Comparison of ENCODE assay signal across 1 cellular context in the genomic region with DNA sequence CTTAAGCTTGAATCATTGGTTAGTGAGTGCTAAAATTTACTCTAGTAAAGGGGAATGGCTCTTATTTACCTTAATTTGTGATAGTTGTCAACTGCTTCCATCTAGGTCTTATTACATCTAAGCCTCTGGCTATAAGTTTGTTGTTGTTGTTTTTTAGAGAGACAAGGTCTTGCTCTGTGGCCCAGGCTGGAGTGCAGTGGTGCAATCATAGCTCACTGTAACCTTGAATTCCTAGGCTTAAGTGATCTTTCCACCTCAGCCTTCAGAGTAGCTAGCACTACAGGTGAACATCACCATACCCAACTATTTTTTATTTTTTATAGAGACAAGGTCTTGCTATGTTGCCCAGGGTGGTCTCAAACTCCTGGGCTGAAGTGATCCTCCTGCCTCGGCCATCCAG.
TF ChIP-seq lines count a peak whose summit lies in the region.

No MANE protein-coding gene starts in this region.

TF ChIP-seq in HepG2, 621 proteins besides CTCF, POLR2A, EP300 and RAD21:
- TF ChIP-seq ZNF569 (CRISPR knock-in tag; IDR thresholded peaks at IDR 0.05; ENCODE audit: borderline replicate concordance) (no peak), GLI4 (CRISPR knock-in tag; IDR thresholded peaks at IDR 0.05; ENCODE audit: borderline replicate concordance) (no peak), SP140L (CRISPR knock-in tag; IDR thresholded peaks at IDR 0.05; ENCODE audit: borderline replicate concordance) (no peak), ZNF747 (CRISPR knock-in tag; IDR thresholded peaks at IDR 0.05; ENCODE audit: borderline replicate concordance) (no peak), SMYD3 (CRISPR knock-in tag; IDR thresholded peaks at IDR 0.05) (no peak), MZF1 (CRISPR knock-in tag; IDR thresholded peaks at IDR 0.05; ENCODE audit: borderline replicate concordance) (no peak), MAZ (IDR thresholded peaks at IDR 0.05; ENCODE audit: borderline replicate concordance, low read depth, low read length) (no peak), MAZ (CRISPR knock-in tag; IDR thresholded peaks at IDR 0.05; ENCODE audit: low read depth) (0 out of 2 replicates have a peak, but pooled peaks have one; percentile 9), ATAD3A (CRISPR knock-in tag; IDR thresholded peaks at IDR 0.05) (no peak), ZNF3 (CRISPR knock-in tag; IDR thresholded peaks at IDR 0.05) (peak; percentile 83; the same call in 1 of the 2 replicates), GATAD2A (CRISPR knock-in tag; IDR thresholded peaks at IDR 0.05) (0 out of 2 replicates have a peak, but pooled peaks have one; percentile 36), SP2 (CRISPR knock-in tag; IDR thresholded peaks at IDR 0.05) (no peak), GTF2F1 (IDR thresholded peaks at IDR 0.05; ENCODE audit: low read length) (no peak), ISX (CRISPR knock-in tag; conservative IDR thresholded peaks at IDR 0.05) (no peak), SALL1 (CRISPR knock-in tag; IDR thresholded peaks at IDR 0.05) (peak; percentile 23; the same call in 1 of the 2 replicates), ZNF205 (CRISPR knock-in tag; IDR thresholded peaks at IDR 0.05) (no peak), TEAD3 (CRISPR knock-in tag; optimal IDR thresholded peaks at IDR 0.05; ENCODE audit: borderline replicate concordance) (peak; percentile 34), ZNF20 (CRISPR knock-in tag; IDR thresholded peaks at IDR 0.05) (no peak), FOXK1 (CRISPR knock-in tag; IDR thresholded peaks at IDR 0.05; ENCODE audit: borderline replicate concordance, low read depth) (peak; percentile 41; the same call in 1 of the 2 replicates), CEBPG (CRISPR knock-in tag; IDR thresholded peaks at IDR 0.05) (0 out of 2 replicates have a peak, but pooled peaks have one; percentile 32), HNRNPL (IDR thresholded peaks at IDR 0.05; ENCODE audit: low read depth, low read length) (no peak), PAX8 (CRISPR knock-in tag; IDR thresholded peaks at IDR 0.05; ENCODE audit: borderline replicate concordance) (no peak), CEBPB (IDR thresholded peaks at IDR 0.05; ENCODE audit: borderline replicate concordance, low read depth, low read length) (peak; percentile 43; the same call in 1 of the 2 replicates), SOX5 (CRISPR knock-in tag; IDR thresholded peaks at IDR 0.05; ENCODE audit: borderline replicate concordance) (no peak), MAFG (CRISPR knock-in tag; IDR thresholded peaks at IDR 0.05) (no peak), PHB2 (IDR thresholded peaks at IDR 0.05; ENCODE audit: partially characterized antibody) (no peak), ZNF776 (CRISPR knock-in tag; IDR thresholded peaks at IDR 0.05) (no peak), ZNF256 (CRISPR knock-in tag; conservative IDR thresholded peaks at IDR 0.05) (no peak), ZNF614 (CRISPR knock-in tag; IDR thresholded peaks at IDR 0.05; ENCODE audit: borderline replicate concordance) (no peak), NFIB (CRISPR knock-in tag; IDR thresholded peaks at IDR 0.05; ENCODE audit: borderline replicate concordance) (no peak), ZNF121 (CRISPR knock-in tag; IDR thresholded peaks at IDR 0.05) (peak; percentile 94), ZNF136 (CRISPR knock-in tag; IDR thresholded peaks at IDR 0.05; ENCODE audit: low read depth) (no peak), CREB1 (IDR thresholded peaks at IDR 0.05) (no peak), CREB1 (CRISPR knock-in tag; IDR thresholded peaks at IDR 0.05) (0 out of 2 replicates have a peak, but pooled peaks have one; percentile 2), KDM5A (IDR thresholded peaks at IDR 0.05; ENCODE audit: borderline replicate concordance, low read length) (no peak), HNF4A (CRISPR knock-in tag; IDR thresholded peaks at IDR 0.05) (peak; percentile 52)
- TF ChIP-seq, protein P1, sequence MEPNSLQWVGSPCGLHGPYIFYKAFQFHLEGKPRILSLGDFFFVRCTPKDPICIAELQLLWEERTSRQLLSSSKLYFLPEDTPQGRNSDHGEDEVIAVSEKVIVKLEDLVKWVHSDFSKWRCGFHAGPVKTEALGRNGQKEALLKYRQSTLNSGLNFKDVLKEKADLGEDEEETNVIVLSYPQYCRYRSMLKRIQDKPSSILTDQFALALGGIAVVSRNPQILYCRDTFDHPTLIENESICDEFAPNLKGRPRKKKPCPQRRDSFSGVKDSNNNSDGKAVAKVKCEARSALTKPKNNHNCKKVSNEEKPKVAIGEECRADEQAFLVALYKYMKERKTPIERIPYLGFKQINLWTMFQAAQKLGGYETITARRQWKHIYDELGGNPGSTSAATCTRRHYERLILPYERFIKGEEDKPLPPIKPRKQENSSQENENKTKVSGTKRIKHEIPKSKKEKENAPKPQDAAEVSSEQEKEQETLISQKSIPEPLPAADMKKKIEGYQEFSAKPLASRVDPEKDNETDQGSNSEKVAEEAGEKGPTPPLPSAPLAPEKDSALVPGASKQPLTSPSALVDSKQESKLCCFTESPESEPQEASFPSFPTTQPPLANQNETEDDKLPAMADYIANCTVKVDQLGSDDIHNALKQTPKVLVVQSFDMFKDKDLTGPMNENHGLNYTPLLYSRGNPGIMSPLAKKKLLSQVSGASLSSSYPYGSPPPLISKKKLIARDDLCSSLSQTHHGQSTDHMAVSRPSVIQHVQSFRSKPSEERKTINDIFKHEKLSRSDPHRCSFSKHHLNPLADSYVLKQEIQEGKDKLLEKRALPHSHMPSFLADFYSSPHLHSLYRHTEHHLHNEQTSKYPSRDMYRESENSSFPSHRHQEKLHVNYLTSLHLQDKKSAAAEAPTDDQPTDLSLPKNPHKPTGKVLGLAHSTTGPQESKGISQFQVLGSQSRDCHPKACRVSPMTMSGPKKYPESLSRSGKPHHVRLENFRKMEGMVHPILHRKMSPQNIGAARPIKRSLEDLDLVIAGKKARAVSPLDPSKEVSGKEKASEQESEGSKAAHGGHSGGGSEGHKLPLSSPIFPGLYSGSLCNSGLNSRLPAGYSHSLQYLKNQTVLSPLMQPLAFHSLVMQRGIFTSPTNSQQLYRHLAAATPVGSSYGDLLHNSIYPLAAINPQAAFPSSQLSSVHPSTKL (CRISPR knock-in tag; IDR thresholded peaks at IDR 0.05) = 0 out of 2 replicates have a peak, but pooled peaks have one; percentile 10
- TF ChIP-seq, protein P2, sequence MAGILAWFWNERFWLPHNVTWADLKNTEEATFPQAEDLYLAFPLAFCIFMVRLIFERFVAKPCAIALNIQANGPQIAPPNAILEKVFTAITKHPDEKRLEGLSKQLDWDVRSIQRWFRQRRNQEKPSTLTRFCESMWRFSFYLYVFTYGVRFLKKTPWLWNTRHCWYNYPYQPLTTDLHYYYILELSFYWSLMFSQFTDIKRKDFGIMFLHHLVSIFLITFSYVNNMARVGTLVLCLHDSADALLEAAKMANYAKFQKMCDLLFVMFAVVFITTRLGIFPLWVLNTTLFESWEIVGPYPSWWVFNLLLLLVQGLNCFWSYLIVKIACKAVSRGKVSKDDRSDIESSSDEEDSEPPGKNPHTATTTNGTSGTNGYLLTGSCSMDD (CRISPR knock-in tag; IDR thresholded peaks at IDR 0.05) = no peak
- TF ChIP-seq, protein P3, sequence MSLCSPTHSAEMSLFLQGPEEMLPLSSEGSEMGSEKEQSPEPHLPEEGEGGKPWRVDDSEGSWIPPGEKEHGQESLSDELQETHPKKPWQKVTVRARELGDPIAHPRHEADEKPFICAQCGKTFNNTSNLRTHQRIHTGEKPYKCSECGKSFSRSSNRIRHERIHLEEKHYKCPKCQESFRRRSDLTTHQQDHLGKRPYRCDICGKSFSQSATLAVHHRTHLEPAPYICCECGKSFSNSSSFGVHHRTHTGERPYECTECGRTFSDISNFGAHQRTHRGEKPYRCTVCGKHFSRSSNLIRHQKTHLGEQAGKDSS (CRISPR knock-in tag; IDR thresholded peaks at IDR 0.05; ENCODE audit: borderline replicate concordance, low read depth) = no peak
- TF ChIP-seq, protein P4, sequence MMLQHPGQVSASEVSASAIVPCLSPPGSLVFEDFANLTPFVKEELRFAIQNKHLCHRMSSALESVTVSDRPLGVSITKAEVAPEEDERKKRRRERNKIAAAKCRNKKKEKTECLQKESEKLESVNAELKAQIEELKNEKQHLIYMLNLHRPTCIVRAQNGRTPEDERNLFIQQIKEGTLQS (CRISPR knock-in tag; IDR thresholded peaks at IDR 0.05) = no peak
- TF ChIP-seq, protein P5, sequence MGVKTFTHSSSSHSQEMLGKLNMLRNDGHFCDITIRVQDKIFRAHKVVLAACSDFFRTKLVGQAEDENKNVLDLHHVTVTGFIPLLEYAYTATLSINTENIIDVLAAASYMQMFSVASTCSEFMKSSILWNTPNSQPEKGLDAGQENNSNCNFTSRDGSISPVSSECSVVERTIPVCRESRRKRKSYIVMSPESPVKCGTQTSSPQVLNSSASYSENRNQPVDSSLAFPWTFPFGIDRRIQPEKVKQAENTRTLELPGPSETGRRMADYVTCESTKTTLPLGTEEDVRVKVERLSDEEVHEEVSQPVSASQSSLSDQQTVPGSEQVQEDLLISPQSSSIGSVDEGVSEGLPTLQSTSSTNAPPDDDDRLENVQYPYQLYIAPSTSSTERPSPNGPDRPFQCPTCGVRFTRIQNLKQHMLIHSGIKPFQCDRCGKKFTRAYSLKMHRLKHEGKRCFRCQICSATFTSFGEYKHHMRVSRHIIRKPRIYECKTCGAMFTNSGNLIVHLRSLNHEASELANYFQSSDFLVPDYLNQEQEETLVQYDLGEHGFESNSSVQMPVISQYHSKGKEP (CRISPR knock-in tag; IDR thresholded peaks at IDR 0.05) = no peak
